9 cellular contexts compared by ENCODE assay signal in the genomic region with DNA sequence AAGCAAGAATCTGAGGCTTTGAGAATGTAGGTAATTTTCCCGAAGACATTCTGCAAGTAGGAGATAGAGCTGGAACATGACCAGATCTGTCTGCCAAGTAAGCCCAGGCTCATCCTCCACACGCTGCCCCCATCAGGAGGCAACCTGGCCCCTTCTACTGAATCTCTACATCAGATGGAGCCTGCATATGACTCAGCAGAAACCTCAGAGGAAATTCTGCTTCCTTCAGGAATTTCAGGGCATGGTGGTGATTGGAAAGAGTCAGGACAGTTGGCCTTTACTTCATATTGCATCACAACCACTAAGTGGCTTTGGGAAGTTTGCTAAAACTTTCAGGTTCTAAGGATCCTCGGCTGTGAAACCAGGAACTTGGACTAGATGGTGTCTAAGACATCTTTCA.
DNase-seq lines count a peak whose midpoint lies in the region; ATAC-seq, FAIRE-seq and TF ChIP-seq lines count a peak whose summit lies in the region.
"Had no signal": no experiment of that assay in that cellular context is flagged by ENCODE, and none has a peak within 500 bp of the region (broad histone marks: within the 10 kb centered on the region; RNA-seq: fewer than 3 reads in every experiment).

No MANE protein-coding gene starts in this region.

- peak; percentile 87 for DNase-seq in AG09309 (ENCODE audit: low read depth)
- peak; percentile 5 for DNase-seq in HTR-8/SVneo (ENCODE audit: insufficient read length, low spot score)
- no peak for DNase-seq in HepG2 (ENCODE audit: low spot score)
- DNase-seq in stimulated activated CD4-positive, alpha-beta T cell treated with anti-CD3 and anti-CD28 coated beads, Interleukin-4, amount 100 ng/mL, for 24 hours, result no peak
- DNase-seq in NCI-H1105 treated with DMSO at 0.1 percent for 48 hours (lab: John Stamatoyannopoulos, UW), result no peak
- DNase-seq: Peyer's patch had no signal

- BruUV-seq in HepG2 (replicated peaks; lab: Mats Ljungman, UMichigan), result no TSS peak

- H3K4me2 ChIP-seq in HepG2 (ENCODE audit: low read depth, low read length), result no peak overlapping the region

- H3K4me3 ChIP-seq in AG09309 (ENCODE audit: control insufficient read depth, low read depth, low read length), result no peak overlapping the region
- H3K4me3 ChIP-seq in HepG2 (replicated peaks in 1 of 3; ENCODE audit: insufficient read depth in 1 of 3, low read depth in 2 of 3, low read length in 3 of 3), result no peak overlapping the region
- H3K4me3 ChIP-seq: Peyer's patch had no signal

- TF ChIP-seq EP300 in HepG2 (IDR thresholded peaks at IDR 0.05; ENCODE audit: low read depth in 2 of 2, low read length in 2 of 2) (no peak), HepG2 (CRISPR knock-in tag; IDR thresholded peaks at IDR 0.05; ENCODE audit: borderline replicate concordance) (no peak)

- H3K9me3 ChIP-seq in HepG2 (ENCODE audit: low read length), result no peaks in the 10 kb centered on the region
- H3K9me3 ChIP-seq: Peyer's patch had no signal

- CTCF ChIA-PET in HepG2 (lab: Yijun Ruan, JAX; ENCODE audit: low intra/inter-chr PET ratio, low total read pairs), result no interaction called here

- no peak for TF ChIP-seq POLR2A in HepG2 (IDR thresholded peaks at IDR 0.05; ENCODE audit: insufficient read depth in 1 of 2, low read depth in 2 of 2, low read length in 2 of 2)

- H4K20me1 ChIP-seq in HepG2 (ENCODE audit: insufficient read depth, low read length), result no peaks in the 10 kb centered on the region

- H3K9ac ChIP-seq in HepG2 (ENCODE audit: insufficient read depth, low read depth, low read length), result no peak overlapping the region

- no peak for ATAC-seq in HepG2
- no peak for ATAC-seq in GM19463 (IDR thresholded peaks at IDR 0.05; ENCODE audit: unreplicated experiment)
- no peak for ATAC-seq in HG02938 (IDR thresholded peaks at IDR 0.05; ENCODE audit: unreplicated experiment)

- no peaks in the 10 kb centered on the region for H3K79me2 ChIP-seq in HepG2 (ENCODE audit: insufficient read depth, low read length)

- no peaks in the 10 kb centered on the region for H3K4me1 ChIP-seq in HepG2 (ENCODE audit: insufficient read depth, low read length)
- H3K4me1 ChIP-seq: Peyer's patch had no signal

- TF ChIP-seq RAD21 in HepG2 (CRISPR knock-in tag; IDR thresholded peaks at IDR 0.05), result no peak

- no peak overlapping the region for H2AFZ ChIP-seq in HepG2 (ENCODE audit: low read length)

- intact Hi-C loops in HepG2 (cut with micrococcal nuclease; ENCODE audit: unreplicated experiment), result no loop called here

- POLR2A ChIA-PET in HepG2 (lab: Yijun Ruan, JAX), result no interaction called here

- FAIRE-seq in HTR-8/SVneo (lab: Jason Lieb, UNC) (no peak), HepG2 (lab: Jason Lieb, UNC) (no peak)

- 20% methylated on average over 2 of the region's 3 CpGs for WGBS in HepG2 (ENCODE audit: low lambda C conversion rate)

- no peaks in the 10 kb centered on the region; a peak in 1 of 5 replicates for H3K27me3 ChIP-seq in HepG2 (ENCODE audit: control insufficient read depth in 1 of 2, insufficient read depth in 2 of 2, low read length in 2 of 2)
- H3K27me3 ChIP-seq: Peyer's patch had no signal

- peak overlapping the region; percentile 37 for H3K27ac ChIP-seq in angular gyrus (ENCODE audit: low read depth, low read length)
- H3K27ac ChIP-seq in HepG2 (ENCODE audit: extremely low read length, insufficient read depth, low read length), result no peak overlapping the region

- peak; percentile 4 for TF ChIP-seq CTCF in AG09309 (IDR thresholded peaks at IDR 0.05; ENCODE audit: control insufficient read depth, insufficient read depth, low read depth, low read length, missing control alignments)
- TF ChIP-seq CTCF in HepG2 (CRISPR knock-in tag; IDR thresholded peaks at IDR 0.05), result no peak

- no peaks in the 10 kb centered on the region for H3K36me3 ChIP-seq in HepG2 (replicated peaks in 1 of 2; ENCODE audit: control insufficient read depth in 1 of 2, insufficient read depth in 2 of 2, low read length in 2 of 2)
- H3K36me3 ChIP-seq: Peyer's patch had no signal

- in situ Hi-C loops in HepG2 (cut with HindIII; ENCODE audit: extremely low pct_ligation_motif_present, low pct_unique_long_range_greater_than_20kb), result no loop called here

TF ChIP-seq in HepG2, 621 proteins besides CTCF, POLR2A, EP300 and RAD21:
- TF ChIP-seq MNT (IDR thresholded peaks at IDR 0.05) (no peak), ZNF766 (CRISPR knock-in tag; IDR thresholded peaks at IDR 0.05; ENCODE audit: borderline replicate concordance) (no peak), NFE2L2 (IDR thresholded peaks at IDR 0.05; ENCODE audit: low read length) (peak; percentile 70), BATF2 (CRISPR knock-in tag; IDR thresholded peaks at IDR 0.05) (no peak), PHF21A (CRISPR knock-in tag; IDR thresholded peaks at IDR 0.05) (no peak), KDM1A (CRISPR knock-in tag; IDR thresholded peaks at IDR 0.05) (no peak), ZMAT5 (CRISPR knock-in tag; IDR thresholded peaks at IDR 0.05; ENCODE audit: borderline replicate concordance, low read depth) (no peak), TMF1 (CRISPR knock-in tag; IDR thresholded peaks at IDR 0.05; ENCODE audit: low read depth) (no peak), MAFK (conservative IDR thresholded peaks at IDR 0.05 in 1 of 2, IDR thresholded peaks at IDR 0.05 in 1 of 2; ENCODE audit: low read length in 2 of 2) (peak; percentile 14 to 28; a peak in 2 of 4 replicates), ZNF75D (CRISPR knock-in tag; IDR thresholded peaks at IDR 0.05; ENCODE audit: borderline replicate concordance) (no peak)
- TF ChIP-seq, protein P1, sequence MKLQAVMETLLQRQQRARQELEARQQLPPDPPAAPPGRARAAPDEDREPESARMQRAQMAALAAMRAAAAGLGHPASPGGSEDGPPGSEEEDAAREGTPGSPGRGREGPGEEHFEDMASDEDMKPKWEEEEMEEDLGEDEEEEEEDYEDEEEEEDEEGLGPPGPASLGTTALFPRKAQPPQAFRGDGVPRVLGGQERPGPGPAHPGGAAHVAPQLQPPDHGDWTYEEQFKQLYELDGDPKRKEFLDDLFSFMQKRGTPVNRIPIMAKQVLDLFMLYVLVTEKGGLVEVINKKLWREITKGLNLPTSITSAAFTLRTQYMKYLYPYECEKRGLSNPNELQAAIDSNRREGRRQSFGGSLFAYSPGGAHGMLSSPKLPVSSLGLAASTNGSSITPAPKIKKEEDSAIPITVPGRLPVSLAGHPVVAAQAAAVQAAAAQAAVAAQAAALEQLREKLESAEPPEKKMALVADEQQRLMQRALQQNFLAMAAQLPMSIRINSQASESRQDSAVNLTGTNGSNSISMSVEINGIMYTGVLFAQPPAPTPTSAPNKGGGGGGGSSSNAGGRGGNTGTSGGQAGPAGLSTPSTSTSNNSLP (IDR thresholded peaks at IDR 0.05; ENCODE audit: low read depth, low read length), result no peak
- TF ChIP-seq, protein P2, sequence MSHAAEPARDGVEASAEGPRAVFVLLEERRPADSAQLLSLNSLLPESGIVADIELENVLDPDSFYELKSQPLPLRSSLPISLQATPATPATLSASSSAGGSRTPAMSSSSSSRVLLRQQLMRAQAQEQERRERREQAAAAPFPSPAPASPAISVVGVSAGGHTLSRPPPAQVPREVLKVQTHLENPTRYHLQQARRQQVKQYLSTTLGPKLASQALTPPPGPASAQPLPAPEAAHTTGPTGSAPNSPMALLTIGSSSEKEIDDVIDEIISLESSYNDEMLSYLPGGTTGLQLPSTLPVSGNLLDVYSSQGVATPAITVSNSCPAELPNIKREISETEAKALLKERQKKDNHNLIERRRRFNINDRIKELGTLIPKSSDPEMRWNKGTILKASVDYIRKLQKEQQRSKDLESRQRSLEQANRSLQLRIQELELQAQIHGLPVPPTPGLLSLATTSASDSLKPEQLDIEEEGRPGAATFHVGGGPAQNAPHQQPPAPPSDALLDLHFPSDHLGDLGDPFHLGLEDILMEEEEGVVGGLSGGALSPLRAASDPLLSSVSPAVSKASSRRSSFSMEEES (CRISPR knock-in tag; IDR thresholded peaks at IDR 0.05), result no peak

Comparison
In these comparisons a context has a peak if more than half of its experiments do, and no peak if none do; other contexts are left out.
1. DNase-seq: peak in AG09309 (single experiment) and HTR-8/SVneo (single experiment); none in HepG2 (single experiment), stimulated activated CD4-positive, alpha-beta T cell treated with anti-CD3 and anti-CD28 coated beads, Interleukin-4, amount 100 ng/mL, for 24 hours (single experiment) and NCI-H1105 treated with DMSO at 0.1 percent for 48 hours (single experiment).